In the genomic region with DNA sequence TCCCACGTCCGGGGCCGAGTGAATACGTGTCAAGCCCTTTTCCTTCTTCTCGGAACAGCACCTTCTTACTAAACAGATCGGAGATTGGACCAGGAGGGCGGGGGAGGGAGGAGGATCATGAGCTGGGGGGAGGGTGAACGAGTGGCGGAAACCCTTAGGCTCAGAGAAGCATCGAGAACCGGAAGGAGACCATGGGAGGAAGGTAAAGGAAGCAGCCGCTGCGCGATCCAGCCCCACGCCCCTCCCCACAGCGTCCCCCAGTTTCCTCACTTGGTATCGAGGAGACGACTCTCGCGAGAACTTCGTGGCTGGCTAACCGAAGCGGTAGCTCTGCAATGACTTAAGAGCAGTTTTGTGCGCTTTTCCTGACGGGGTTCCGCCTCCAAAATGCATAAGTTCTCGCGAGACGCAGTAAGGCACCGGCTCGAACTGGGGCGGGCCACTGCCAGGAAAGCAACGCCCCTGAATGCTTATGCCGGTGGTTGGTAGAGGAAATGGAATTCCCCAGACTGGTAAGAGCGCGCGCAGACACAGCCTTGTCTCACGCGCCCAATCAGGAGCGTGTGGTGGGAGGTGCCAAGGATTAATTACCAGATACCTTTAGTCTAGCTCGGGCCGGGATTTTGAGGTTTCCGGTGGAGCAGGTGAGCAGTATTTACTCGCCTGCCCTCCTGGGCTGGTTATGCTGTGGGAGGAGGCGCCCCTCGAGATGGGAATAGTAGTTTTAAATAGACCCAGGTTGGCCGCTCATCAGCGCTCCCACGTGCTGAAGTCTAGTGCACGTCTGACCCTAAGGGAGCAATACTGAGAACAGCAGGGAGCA, we compare ENCODE assay signal across 8 cellular contexts. TPM values are rescaled to one million over a fixed set of nuclear protein-coding genes. Genes with fewer than 3 reads are reported as not detected.
DNase-seq lines count a peak whose midpoint lies in the region; ATAC-seq and TF ChIP-seq lines count a peak whose summit lies in the region.

No MANE protein-coding gene starts in this region.

- no peaks in the 10 kb centered on the region for H3K27me3 ChIP-seq in SK-N-SH (ENCODE audit: insufficient read depth)
- no peaks in the 10 kb centered on the region for H3K27me3 ChIP-seq in testis

- TF ChIP-seq RAD21 in SK-N-SH (IDR thresholded peaks at IDR 0.05; ENCODE audit: low read length) = no peak; the same call in 1 of the 2 replicates

- H4K20me1 ChIP-seq in SK-N-SH (ENCODE audit: insufficient read depth) = peaks cover 37% of the 10 kb centered on the region

- peak overlapping the region; percentile 78 for H2AFZ ChIP-seq in SK-N-SH (ENCODE audit: low read depth)

- peak; percentile 99 for DNase-seq in NCI-H1092 treated with DMSO at 0.1 percent for 48 hours (lab: John Stamatoyannopoulos, UW)
- DNase-seq in SK-N-SH = peak; percentile 83
- DNase-seq in activated naive CD8-positive, alpha-beta T cell treated with anti-CD3 and anti-CD28 coated beads for 36 hours = peak; percentile 97
- peak; percentile 97 for DNase-seq in glutamatergic neuron
- DNase-seq in omental fat pad (ENCODE audit: low spot score) = peak; percentile 96
- peak; percentile 100 for DNase-seq in testis

- no peaks in the 10 kb centered on the region for H3K27me3 Mint-ChIP-seq in activated naive CD8-positive, alpha-beta T cell treated with anti-CD3 and anti-CD28 coated beads for 36 hours
- peaks cover 14% of the 10 kb centered on the region for H3K27me3 Mint-ChIP-seq in glutamatergic neuron (ENCODE audit: unreplicated experiment)

- peak overlapping the region; percentile 85 for H3K4me3 Mint-ChIP-seq in activated naive CD8-positive, alpha-beta T cell treated with anti-CD3 and anti-CD28 coated beads for 36 hours
- H3K4me3 Mint-ChIP-seq in glutamatergic neuron (ENCODE audit: unreplicated experiment) = peak overlapping the region; percentile 99

- CTCF ChIA-PET in SK-N-SH (lab: Yijun Ruan, JAX) = interaction anchor here (0.8 to 2.0 kb wide), 7 partner anchors 10 to 261 kb away, joined by 3 to 8 read pairs (median 5); no protein-coding TSS in a partner anchor

- peak; percentile 75 for ATAC-seq in HG02623 (IDR thresholded peaks at IDR 0.05; ENCODE audit: unreplicated experiment)
- ATAC-seq in omental fat pad (ENCODE audit: low FRiP score) = peak; percentile 90

- intact Hi-C loops in testis (cut with DNase I; ENCODE audit: low total_unique reads) = loop anchor here (5.0 kb wide), 1 partner anchor 39 kb away; a partner anchor contains a TSS

- H3K4me1 ChIP-seq in SK-N-SH (ENCODE audit: control insufficient read depth in 1 of 2, insufficient read depth in 2 of 2, low read depth in 1 of 2, low read length in 1 of 2) (peaks cover 9 to 16% of the 10 kb centered on the region in 2 experiments; a peak in 3 of 4 replicates), testis (peaks cover 22% of the 10 kb centered on the region)

- no peaks in the 10 kb centered on the region for H3K9me2 ChIP-seq in SK-N-SH

- peaks cover 35% of the 10 kb centered on the region for H3F3A ChIP-seq in SK-N-SH (replicated peaks; ENCODE audit: insufficient read depth)

- peak overlapping the region; percentile 100 for H3K9ac ChIP-seq in SK-N-SH

- H3K36me3 Mint-ChIP-seq in activated naive CD8-positive, alpha-beta T cell treated with anti-CD3 and anti-CD28 coated beads for 36 hours = peaks cover 17% of the 10 kb centered on the region
- H3K36me3 Mint-ChIP-seq in glutamatergic neuron (ENCODE audit: unreplicated experiment) = no peaks in the 10 kb centered on the region

- H3K4me2 ChIP-seq in SK-N-SH = peak overlapping the region; percentile 95

- H3K36me3 ChIP-seq in SK-N-SH (replicated peaks in 1 of 2; ENCODE audit: control insufficient read depth in 1 of 2, insufficient read depth in 2 of 2, low read length in 1 of 2) (peaks cover 17 to 24% of the 10 kb centered on the region in 2 experiments), testis (ENCODE audit: low read depth, missing control alignments) (no peaks in the 10 kb centered on the region)

- peaks cover 60% of the 10 kb centered on the region for H3K79me2 ChIP-seq in SK-N-SH (ENCODE audit: insufficient read depth)

- peak overlapping the region; percentile 84 to 92 for H3K4me3 ChIP-seq in SK-N-SH (ENCODE audit: low read depth in 2 of 2, low read length in 1 of 2)
- H3K4me3 ChIP-seq in testis = peak overlapping the region; percentile 96 to 99

- 0% methylated on average over 33 of the region's 50 CpGs for WGBS in SK-N-SH (ENCODE audit: low lambda C conversion rate)
- WGBS in testis, 2 donors = 0% methylated on average over 47 to 50 of the region's 50 CpGs

- no peaks in the 10 kb centered on the region for H3K9me3 Mint-ChIP-seq in activated naive CD8-positive, alpha-beta T cell treated with anti-CD3 and anti-CD28 coated beads for 36 hours
- H3K9me3 Mint-ChIP-seq in glutamatergic neuron (ENCODE audit: unreplicated experiment) = peaks cover 12% of the 10 kb centered on the region

- no peaks in the 10 kb centered on the region for H3K9me3 ChIP-seq in SK-N-SH
- no peaks in the 10 kb centered on the region for H3K9me3 ChIP-seq in testis

- peaks cover 25% of the 10 kb centered on the region for H3K4me1 Mint-ChIP-seq in activated naive CD8-positive, alpha-beta T cell treated with anti-CD3 and anti-CD28 coated beads for 36 hours
- peaks cover 9% of the 10 kb centered on the region for H3K4me1 Mint-ChIP-seq in glutamatergic neuron (ENCODE audit: low read depth, unreplicated experiment)

- H3K27ac Mint-ChIP-seq in activated naive CD8-positive, alpha-beta T cell treated with anti-CD3 and anti-CD28 coated beads for 36 hours = no peak overlapping the region
- no peak overlapping the region for H3K27ac Mint-ChIP-seq in glutamatergic neuron (ENCODE audit: unreplicated experiment)

- POLR2A ChIA-PET in SK-N-SH (lab: Yijun Ruan, JAX) = interaction anchor here (0.7 to 4.4 kb wide), 15 partner anchors 8 to 1481 kb away, joined by 3 to 85 read pairs (median 4); a partner anchor contains a TSS

- H3K27ac ChIP-seq in SK-N-SH (ENCODE audit: low read depth in 2 of 2, low read length in 1 of 2) (peak overlapping the region; percentile 100), testis (peak overlapping the region; percentile 100)

- TF ChIP-seq EP300 in SK-N-SH (IDR thresholded peaks at IDR 0.05; ENCODE audit: borderline replicate concordance in 1 of 2, low read depth in 1 of 2, low read length in 1 of 2) = peak; percentile 23 to 38; a peak in 2 of 4 replicates

- TF ChIP-seq POLR2A in GM10847 (IDR thresholded peaks at IDR 0.05; ENCODE audit: extremely low read depth, insufficient read length) (peak; percentile 50), testis (IDR thresholded peaks at IDR 0.05) (peak; percentile 14)

- TF ChIP-seq CTCF in SK-N-SH (IDR thresholded peaks at IDR 0.05) = no peak; the same call in 1 of the 2 replicates
- no peak for TF ChIP-seq CTCF in glutamatergic neuron (IDR thresholded peaks at IDR 0.05; ENCODE audit: partially characterized antibody, unreplicated experiment)
- TF ChIP-seq CTCF in omental fat pad (IDR thresholded peaks at IDR 0.05) = no peak
- peak in 1 of 3 experiments; percentile 3 for TF ChIP-seq CTCF in testis (IDR thresholded peaks at IDR 0.05)

TF ChIP-seq in SK-N-SH, 30 proteins besides CTCF, POLR2A, EP300 and RAD21 (continues in another document):
- TF ChIP-seq, protein P1, sequence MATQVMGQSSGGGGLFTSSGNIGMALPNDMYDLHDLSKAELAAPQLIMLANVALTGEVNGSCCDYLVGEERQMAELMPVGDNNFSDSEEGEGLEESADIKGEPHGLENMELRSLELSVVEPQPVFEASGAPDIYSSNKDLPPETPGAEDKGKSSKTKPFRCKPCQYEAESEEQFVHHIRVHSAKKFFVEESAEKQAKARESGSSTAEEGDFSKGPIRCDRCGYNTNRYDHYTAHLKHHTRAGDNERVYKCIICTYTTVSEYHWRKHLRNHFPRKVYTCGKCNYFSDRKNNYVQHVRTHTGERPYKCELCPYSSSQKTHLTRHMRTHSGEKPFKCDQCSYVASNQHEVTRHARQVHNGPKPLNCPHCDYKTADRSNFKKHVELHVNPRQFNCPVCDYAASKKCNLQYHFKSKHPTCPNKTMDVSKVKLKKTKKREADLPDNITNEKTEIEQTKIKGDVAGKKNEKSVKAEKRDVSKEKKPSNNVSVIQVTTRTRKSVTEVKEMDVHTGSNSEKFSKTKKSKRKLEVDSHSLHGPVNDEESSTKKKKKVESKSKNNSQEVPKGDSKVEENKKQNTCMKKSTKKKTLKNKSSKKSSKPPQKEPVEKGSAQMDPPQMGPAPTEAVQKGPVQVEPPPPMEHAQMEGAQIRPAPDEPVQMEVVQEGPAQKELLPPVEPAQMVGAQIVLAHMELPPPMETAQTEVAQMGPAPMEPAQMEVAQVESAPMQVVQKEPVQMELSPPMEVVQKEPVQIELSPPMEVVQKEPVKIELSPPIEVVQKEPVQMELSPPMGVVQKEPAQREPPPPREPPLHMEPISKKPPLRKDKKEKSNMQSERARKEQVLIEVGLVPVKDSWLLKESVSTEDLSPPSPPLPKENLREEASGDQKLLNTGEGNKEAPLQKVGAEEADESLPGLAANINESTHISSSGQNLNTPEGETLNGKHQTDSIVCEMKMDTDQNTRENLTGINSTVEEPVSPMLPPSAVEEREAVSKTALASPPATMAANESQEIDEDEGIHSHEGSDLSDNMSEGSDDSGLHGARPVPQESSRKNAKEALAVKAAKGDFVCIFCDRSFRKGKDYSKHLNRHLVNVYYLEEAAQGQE (IDR thresholded peaks at IDR 0.05; ENCODE audit: low read depth, low read length) = peak; percentile 55
- TF ChIP-seq, protein P2, sequence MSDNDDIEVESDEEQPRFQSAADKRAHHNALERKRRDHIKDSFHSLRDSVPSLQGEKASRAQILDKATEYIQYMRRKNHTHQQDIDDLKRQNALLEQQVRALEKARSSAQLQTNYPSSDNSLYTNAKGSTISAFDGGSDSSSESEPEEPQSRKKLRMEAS (IDR thresholded peaks at IDR 0.05; ENCODE audit: low read depth) = peak; percentile 90
- peak; percentile 30; the same call in 1 of the 2 replicates for TF ChIP-seq TEAD4 (IDR thresholded peaks at IDR 0.05; ENCODE audit: borderline replicate concordance, insufficient read depth)

RNA-seq across cellular contexts. Expression of a gene that starts 0.5 kb away (rescaled TPM):
- polyA plus RNA-seq in SK-N-SH (2012; rRNA removed) (199 and 216 TPM in 2 replicates), testis (ENCODE audit: insufficient read depth, low read depth, low replicate concordance) (286 TPM)
- polyA plus RNA-seq in SK-N-SH (2012; cell fraction: cytosol; rRNA removed) = 218 and 251 TPM in 2 replicates
- polyA plus RNA-seq in SK-N-SH (2012; cell fraction: nucleus; rRNA removed) = 216 and 236 TPM in 2 replicates
- 100 to 1,000 TPM; 477 to 516 TPM for total RNA-seq in activated naive CD8-positive, alpha-beta T cell treated with anti-CD3 and anti-CD28 coated beads for 36 hours
- total RNA-seq in glutamatergic neuron (ENCODE audit: unreplicated experiment) (261 TPM), omental fat pad (100 to 1,000 TPM; 349 to 519 (median 452) TPM), testis (100 to 1,000 TPM; 357 to 363 TPM)

RNA-seq across cellular contexts. Expression of a gene that starts 40.9 kb away (rescaled TPM):
- polyA plus RNA-seq in SK-N-SH (2012; rRNA removed) (21.4 and 23.1 TPM in 2 replicates), testis (ENCODE audit: insufficient read depth, low read depth, low replicate concordance) (19.4 TPM)
- 29.7 and 39.9 TPM in 2 replicates for polyA plus RNA-seq in SK-N-SH (2012; cell fraction: cytosol; rRNA removed)
- polyA plus RNA-seq in SK-N-SH (2012; cell fraction: nucleus; rRNA removed) = 3.7 and 5.9 TPM in 2 replicates
- 10 to 100 TPM; 41.5 to 41.8 TPM for total RNA-seq in activated naive CD8-positive, alpha-beta T cell treated with anti-CD3 and anti-CD28 coated beads for 36 hours
- total RNA-seq in glutamatergic neuron (ENCODE audit: unreplicated experiment) (22.7 TPM), omental fat pad (10 to 100 TPM in 3 of 4 donors, 1 to 10 TPM in 1; 7.4 to 18.9 (median 14.1) TPM), testis (10 to 100 TPM in 1 of 2 donors, 1 to 10 TPM in 1; 8.4 to 10.3 TPM)

Comparison
In these comparisons a context has a peak if more than half of its experiments do, and no peak if none do; other contexts are left out.
1. Peak in every context shown above with its lines: DNase-seq, ATAC-seq, H3K4me3 ChIP-seq and H3K27ac ChIP-seq.